ENCODE assay signal across 15 cellular contexts in genomic region chr3:40908612-40909011, GRCh38.
DNase-seq lines count a peak whose midpoint lies in the region; ATAC-seq and TF ChIP-seq lines count a peak whose summit lies in the region.
"Had no signal": no experiment of that assay in that cellular context is flagged by ENCODE, and none has a peak within 500 bp of the region (broad histone marks: within the 10 kb centered on the region; RNA-seq: fewer than 3 reads in every experiment).

No MANE protein-coding gene starts in this region.

- no peak for TF ChIP-seq POLR2A in esophagus muscularis mucosa (IDR thresholded peaks at IDR 0.05; ENCODE audit: low read depth)

- in situ Hi-C loops in GM23248 (cut with MboI) = no loop called here

- TF ChIP-seq EP300 in esophagus muscularis mucosa (IDR thresholded peaks at IDR 0.05) = no peak

- no peaks in the 10 kb centered on the region for H3K27me3 ChIP-seq in HUES64 (ENCODE audit: insufficient read depth, low read length)
- H3K27me3 ChIP-seq in esophagus muscularis mucosa = no peaks in the 10 kb centered on the region
- H3K27me3 ChIP-seq in lung (ENCODE audit: control insufficient read depth, insufficient read depth) = no peaks in the 10 kb centered on the region
- H3K27me3 ChIP-seq in GM23248 (replicated peaks; ENCODE audit: insufficient read depth) = no peaks in the 10 kb centered on the region
- H3K27me3 ChIP-seq: BLaER1 treated with 17β-estradiol and CSF1 and Interleukin-3, amounts not matched to agents 10 nM and 100 nM had no signal

- H2AFZ ChIP-seq in GM23248 = no peak overlapping the region
- H2AFZ ChIP-seq: PC-9 had no signal

- no peak overlapping the region for H3K4me2 ChIP-seq in GM23248 (ENCODE audit: unreplicated experiment)
- H3K4me2 ChIP-seq: BLaER1 treated with 17β-estradiol and CSF1 and Interleukin-3, amounts not matched to agents 10 nM and 100 nM; PC-9; SK-N-SH had no signal

- WGBS in HUES64 = 93% methylated on average over 2 of the region's 3 CpGs
- WGBS in esophagus muscularis mucosa = 90% methylated on average over 3 of the region's 3 CpGs
- WGBS in lung, 2 donors = 94 to 96% methylated on average over 3 of the region's 3 CpGs
- 19 to 28% methylated on average over 3 of the region's 3 CpGs for WGBS in GM23248 (ENCODE audit: low coverage in 1 of 2, low lambda C conversion rate in 2 of 2, missing lambda C conversion rate in 2 of 2), 2 experiments

- H3K9me3 ChIP-seq in HUES64 (ENCODE audit: insufficient read depth, low read depth, low read length) = no peaks in the 10 kb centered on the region
- H3K9me3 ChIP-seq in esophagus muscularis mucosa = no peaks in the 10 kb centered on the region
- no peaks in the 10 kb centered on the region for H3K9me3 ChIP-seq in lung (ENCODE audit: control insufficient read depth in 2 of 2, insufficient read depth in 1 of 2, low read length in 1 of 2)
- H3K9me3 ChIP-seq in GM23248 (ENCODE audit: low read depth) = no peaks in the 10 kb centered on the region
- H3K9me3 ChIP-seq: BLaER1 treated with 17β-estradiol and CSF1 and Interleukin-3, amounts not matched to agents 10 nM and 100 nM; HAP-1; SK-N-SH had no signal

- H4K20me1 ChIP-seq in GM23248 (ENCODE audit: insufficient read depth) = no peaks in the 10 kb centered on the region
- H4K20me1 ChIP-seq: BLaER1 treated with 17β-estradiol and CSF1 and Interleukin-3, amounts not matched to agents 10 nM and 100 nM had no signal

- H3K4me1 ChIP-seq in HUES64 (ENCODE audit: insufficient read depth, low read length) (no peaks in the 10 kb centered on the region), esophagus muscularis mucosa (peaks cover 0 to 7% (median 0%) of the 10 kb centered on the region in 4 donors), lung (ENCODE audit: control insufficient read depth in 2 of 2, insufficient read depth in 2 of 2, low read length in 2 of 2) (no peaks in the 10 kb centered on the region), GM23248 (ENCODE audit: insufficient read depth) (no peaks in the 10 kb centered on the region)
- H3K4me1 ChIP-seq: BLaER1 treated with 17β-estradiol and CSF1 and Interleukin-3, amounts not matched to agents 10 nM and 100 nM; HAP-1 had no signal

- H3K36me3 ChIP-seq in HUES64 (ENCODE audit: insufficient read depth, low read length) = no peaks in the 10 kb centered on the region
- no peaks in the 10 kb centered on the region for H3K36me3 ChIP-seq in esophagus muscularis mucosa
- H3K36me3 ChIP-seq in lung (ENCODE audit: control insufficient read depth in 2 of 2, insufficient read depth in 2 of 2, low read length in 2 of 2) = no peaks in the 10 kb centered on the region
- no peaks in the 10 kb centered on the region for H3K36me3 ChIP-seq in GM23248 (ENCODE audit: low read depth)
- H3K36me3 ChIP-seq: BLaER1 treated with 17β-estradiol and CSF1 and Interleukin-3, amounts not matched to agents 10 nM and 100 nM; HAP-1 had no signal

- H3K4me3 ChIP-seq in HUES64 (ENCODE audit: low read length) (peak overlapping the region; percentile 67), esophagus muscularis mucosa (no peak overlapping the region), lung (no peak overlapping the region), GM23248 (no peak overlapping the region)
- H3K4me3 ChIP-seq: BLaER1 treated with 17β-estradiol and CSF1 and Interleukin-3, amounts not matched to agents 10 nM and 100 nM; HAP-1; PC-9 had no signal

- no peaks in the 10 kb centered on the region for H3K79me2 ChIP-seq in GM23248 (ENCODE audit: insufficient read depth)

- peak; percentile 29 for DNase-seq in esophagus muscularis mucosa (ENCODE audit: extremely low spot score)
- DNase-seq in lung (ENCODE audit: low spot score) = peak; percentile 25
- no peak for DNase-seq in NCI-H510A treated with DMSO at 0.1 percent for 48 hours (lab: John Stamatoyannopoulos, UW)
- DNase-seq in GM23248 = no peak
- DNase-seq in stimulated activated naive CD8-positive, alpha-beta T cell treated with anti-CD3 and anti-CD28 coated beads, Interleukin-15, Interleukin-2, amounts not matched to agents 100 U/mL and 50 U/mL, for 24 hours = no peak
- DNase-seq: MV-4-11, NCI-H1417 treated with DMSO at 0.1 percent for 48 hours, NCI-H2029, NCI-H524, PC-9, SK-N-SH had no signal

- no peak for TF ChIP-seq CTCF in esophagus muscularis mucosa (IDR thresholded peaks at IDR 0.05)
- no peak for TF ChIP-seq CTCF in lung (IDR thresholded peaks at IDR 0.05; ENCODE audit: control extremely low read depth, extremely low read depth)

- intact Hi-C loops in esophagus muscularis mucosa (cut with DNase I) = no loop called here

- H3K9me2 ChIP-seq in GM23248 (ENCODE audit: insufficient read depth) = no peaks in the 10 kb centered on the region
- H3K9me2 ChIP-seq: SK-N-SH had no signal

- ATAC-seq in lung (ENCODE audit: insufficient read depth, low FRiP score) (no peak), HG03378 (IDR thresholded peaks at IDR 0.05; ENCODE audit: unreplicated experiment) (no peak)
- no peak for ATAC-seq in stimulated activated naive CD8-positive, alpha-beta T cell treated with anti-CD3 and anti-CD28 coated beads, Interleukin-15, Interleukin-2, amounts not matched to agents 100 U/mL and 50 U/mL, for 24 hours

- H3K27ac ChIP-seq in HUES64 (ENCODE audit: low read depth, low read length) = no peak overlapping the region
- H3K27ac ChIP-seq in esophagus muscularis mucosa (replicated peaks in 1 of 4) = no peak overlapping the region
- no peak overlapping the region for H3K27ac ChIP-seq in lung (ENCODE audit: low read depth in 1 of 2, low read length in 1 of 2)
- no peak overlapping the region for H3K27ac ChIP-seq in GM23248
- H3K27ac ChIP-seq: BLaER1 treated with 17β-estradiol and CSF1 and Interleukin-3, amounts not matched to agents 10 nM and 100 nM; PC-9 had no signal

- H3K9ac ChIP-seq in HUES64 (ENCODE audit: low read depth, low read length) = no peak overlapping the region
- no peak overlapping the region for H3K9ac ChIP-seq in GM23248
- H3K9ac ChIP-seq: BLaER1 treated with 17β-estradiol and CSF1 and Interleukin-3, amounts not matched to agents 10 nM and 100 nM; SK-N-SH had no signal

- no peaks in the 10 kb centered on the region for H3F3A ChIP-seq in GM23248 (ENCODE audit: insufficient read depth)

Comparison
In these comparisons a context has a peak if more than half of its experiments do, and no peak if none do; other contexts are left out.
1. DNase-seq: peak in esophagus muscularis mucosa (single experiment) and lung (single experiment); none in NCI-H510A treated with DMSO at 0.1 percent for 48 hours (single experiment), GM23248 (single experiment) and stimulated activated naive CD8-positive, alpha-beta T cell treated with anti-CD3 and anti-CD28 coated beads, Interleukin-15, Interleukin-2, amounts not matched to agents 100 U/mL and 50 U/mL, for 24 hours (single experiment).